ENCODE assay signal across 27 cellular contexts in genomic region chr1:229762891-229763290, GRCh38.
DNase-seq lines count a peak whose midpoint lies in the region; ATAC-seq, FAIRE-seq and TF ChIP-seq lines count a peak whose summit lies in the region.
"Had no signal": no experiment of that assay in that cellular context is flagged by ENCODE, and none has a peak within 500 bp of the region (broad histone marks: within the 10 kb centered on the region; RNA-seq: fewer than 3 reads in every experiment).

No MANE protein-coding gene starts in this region.

- H4K91ac ChIP-seq in IMR-90 (ENCODE audit: insufficient read depth, low read depth, low read length) = no peak overlapping the region

- H3K27me3 Mint-ChIP-seq in astrocyte (ENCODE audit: low read depth, unreplicated experiment) = no peaks in the 10 kb centered on the region
- H3K27me3 Mint-ChIP-seq: CD4-positive, alpha-beta T cell had no signal

- H2AK9ac ChIP-seq in IMR-90 (replicated peaks; ENCODE audit: low read depth, low read length, poor library complexity) = peak overlapping the region; percentile 38

- H3K36me3 ChIP-seq in IMR-90 (ENCODE audit: control insufficient read depth, insufficient read depth, low read length) (no peaks in the 10 kb centered on the region), astrocyte (ENCODE audit: insufficient read depth, low read length) (no peaks in the 10 kb centered on the region), esophagus muscularis mucosa (no peaks in the 10 kb centered on the region)
- H3K36me3 ChIP-seq: BLaER1 treated with 17β-estradiol and CSF1 and Interleukin-3, amounts not matched to agents 10 nM and 100 nM had no signal

- no peak overlapping the region for H2AK5ac ChIP-seq in IMR-90 (ENCODE audit: low read depth, low read length)

- H2BK20ac ChIP-seq in IMR-90 (ENCODE audit: low read depth, low read length) = no peak overlapping the region

- ATAC-seq in IMR-90 (ENCODE audit: low read depth) = no peak
- ATAC-seq: A549; CD8-positive, alpha-beta T cell; GM12878 had no signal

- no peaks in the 10 kb centered on the region for H3K79me1 ChIP-seq in IMR-90 (ENCODE audit: low read depth in 1 of 2, low read length in 2 of 2)

- CTCF ChIA-PET in IMR-90 (lab: Yijun Ruan, JAX) = no interaction called here

- no peak overlapping the region for H3K4me2 ChIP-seq in IMR-90 (ENCODE audit: low read depth, low read length)
- H3K4me2 ChIP-seq in astrocyte (ENCODE audit: low read length) = no peak overlapping the region
- H3K4me2 ChIP-seq: A549; BLaER1 treated with 17β-estradiol and CSF1 and Interleukin-3, amounts not matched to agents 10 nM and 100 nM had no signal

- H3K4me1 ChIP-seq in IMR-90 (ENCODE audit: control insufficient read depth, insufficient read depth, low read length) = no peaks in the 10 kb centered on the region
- peaks cover 11% of the 10 kb centered on the region for H3K4me1 ChIP-seq in astrocyte (ENCODE audit: insufficient read depth, low read length)
- no peaks in the 10 kb centered on the region for H3K4me1 ChIP-seq in esophagus muscularis mucosa
- H3K4me1 ChIP-seq: A549; BLaER1 treated with 17β-estradiol and CSF1 and Interleukin-3, amounts not matched to agents 10 nM and 100 nM; Caco-2 had no signal

- no peak for FAIRE-seq in astrocyte (lab: Jason Lieb, UNC)
- FAIRE-seq: A549, D721Med, GM12878, GM12892, GM18507 had no signal

- DNase-seq in IMR-90 (no peak), astrocyte (ENCODE audit: low read depth) (peak; percentile 5), esophagus muscularis mucosa (ENCODE audit: extremely low spot score) (peak; percentile 88), NCI-H2081 (lab: John Stamatoyannopoulos, UW) (no peak), DMS 273 (lab: John Stamatoyannopoulos, UW; ENCODE audit: unreplicated experiment) (no peak)
- DNase-seq in activated naive CD4-positive, alpha-beta T cell (lab: John Stamatoyannopoulos, UW) = no peak
- DNase-seq: AML-193; Caco-2; Calu3; CD4-positive, alpha-beta T cell; CD8-positive, alpha-beta T cell; DMS 273 treated with DMSO at 0.1 percent for 48 hours; DMS153; DMS53; DMS79; DND-41; EL; GDM1 had no signal

- TF ChIP-seq CTCF in IMR-90 (conservative IDR thresholded peaks at IDR 0.05; ENCODE audit: low read depth, low read length) (no peak), astrocyte (IDR thresholded peaks at IDR 0.05; ENCODE audit: insufficient read depth, low read depth, low read length) (no peak), esophagus muscularis mucosa (IDR thresholded peaks at IDR 0.05) (no peak)

- H3K9ac ChIP-seq in IMR-90 (ENCODE audit: low read depth, low read length) (no peak overlapping the region), astrocyte (ENCODE audit: low read length) (no peak overlapping the region)
- H3K9ac ChIP-seq: BLaER1 treated with 17β-estradiol and CSF1 and Interleukin-3, amounts not matched to agents 10 nM and 100 nM had no signal

- H3K36me3 Mint-ChIP-seq in astrocyte (ENCODE audit: low read depth, unreplicated experiment) = no peaks in the 10 kb centered on the region
- H3K36me3 Mint-ChIP-seq: CD8-positive, alpha-beta T cell had no signal

- H4K20me1 ChIP-seq in IMR-90 (ENCODE audit: insufficient read depth, low read length) (no peaks in the 10 kb centered on the region), astrocyte (ENCODE audit: insufficient read depth, low read length) (no peaks in the 10 kb centered on the region)
- H4K20me1 ChIP-seq: BLaER1 treated with 17β-estradiol and CSF1 and Interleukin-3, amounts not matched to agents 10 nM and 100 nM had no signal

- no peak overlapping the region for H3K23ac ChIP-seq in IMR-90 (ENCODE audit: low read depth, low read length)

- in situ Hi-C loops in IMR-90 (cut with MboI; ENCODE audit: low sequenced_read_pairs) = no loop called here

- no peak overlapping the region for H4K5ac ChIP-seq in IMR-90 (ENCODE audit: low read depth, low read length)

- 57% methylated on average over 1 of the region's 5 CpGs; no CpG with 5 or more reads in 1 of the 2 experiments for WGBS in IMR-90 (ENCODE audit: extremely low coverage in 2 of 2, insufficient read length in 1 of 2), 2 experiments
- 56% methylated on average over 5 of the region's 5 CpGs for WGBS in esophagus muscularis mucosa

- H3K27ac Mint-ChIP-seq in astrocyte (ENCODE audit: unreplicated experiment) = no peak overlapping the region
- H3K27ac Mint-ChIP-seq: B cell; CD4-positive, alpha-beta T cell; CD8-positive, alpha-beta T cell had no signal

- H3K4me1 Mint-ChIP-seq in astrocyte (ENCODE audit: low read depth, unreplicated experiment) = peaks cover 30% of the 10 kb centered on the region
- H3K4me1 Mint-ChIP-seq: B cell had no signal

- H4K8ac ChIP-seq in IMR-90 (ENCODE audit: low read depth in 2 of 2, low read length in 2 of 2) = no peak overlapping the region

- no peak for TF ChIP-seq EP300 in esophagus muscularis mucosa (IDR thresholded peaks at IDR 0.05)

- H3K9me3 Mint-ChIP-seq in astrocyte (ENCODE audit: unreplicated experiment) = peaks cover 1% of the 10 kb centered on the region
- H3K9me3 Mint-ChIP-seq: CD4-positive, alpha-beta T cell; CD8-positive, alpha-beta T cell had no signal

- no peak for TF ChIP-seq RAD21 in IMR-90 (IDR thresholded peaks at IDR 0.05; ENCODE audit: low read length)

- no peak overlapping the region for H2BK5ac ChIP-seq in IMR-90 (ENCODE audit: low read depth, low read length, poor library complexity, severe bottlenecking)

- H3K9me3 ChIP-seq in IMR-90 (ENCODE audit: control insufficient read depth, insufficient read depth, low read length) (no peaks in the 10 kb centered on the region), astrocyte (ENCODE audit: insufficient read depth, low read depth, low read length) (no peaks in the 10 kb centered on the region), esophagus muscularis mucosa (peaks cover 0 to 2% (median 0%) of the 10 kb centered on the region in 4 donors)
- H3K9me3 ChIP-seq: Caco-2 had no signal

- no peaks in the 10 kb centered on the region for H3K9me1 ChIP-seq in IMR-90 (ENCODE audit: insufficient read depth, low read length)

- no peak overlapping the region for H3K14ac ChIP-seq in IMR-90 (replicated peaks; ENCODE audit: low read depth, low read length)

- POLR2A ChIA-PET in IMR-90 (lab: Charles Lee; ENCODE audit: unreplicated experiment) = no interaction called here

- no peak overlapping the region for H2AFZ ChIP-seq in IMR-90 (replicated peaks; ENCODE audit: low read length, poor library complexity)
- peak overlapping the region; percentile 48 for H2AFZ ChIP-seq in astrocyte (ENCODE audit: low read depth, low read length)

- no peaks in the 10 kb centered on the region for H3K79me2 ChIP-seq in astrocyte (ENCODE audit: insufficient read depth, low read length)

- intact Hi-C loops in IMR-90 (cut with micrococcal nuclease) (no loop called here), esophagus muscularis mucosa (cut with DNase I) (no loop called here)

- no peak overlapping the region for H3K4me3 Mint-ChIP-seq in astrocyte (ENCODE audit: unreplicated experiment)
- H3K4me3 Mint-ChIP-seq: B cell; CD4-positive, alpha-beta T cell; CD8-positive, alpha-beta T cell had no signal

- TF ChIP-seq POLR2A in IMR-90 (IDR thresholded peaks at IDR 0.05; ENCODE audit: low read depth, low read length) (no peak), esophagus muscularis mucosa (IDR thresholded peaks at IDR 0.05; ENCODE audit: low read depth) (no peak)

- H2BK120ac ChIP-seq in IMR-90 (ENCODE audit: low read depth, low read length) = no peak overlapping the region

- no peak overlapping the region for H3K56ac ChIP-seq in IMR-90 (ENCODE audit: extremely low read depth, insufficient read depth, low read length)

- H3K4ac ChIP-seq in IMR-90 (ENCODE audit: low read depth, low read length) = no peak overlapping the region

- H3K27me3 ChIP-seq in IMR-90 (ENCODE audit: control insufficient read depth, insufficient read depth, low read length) (no peaks in the 10 kb centered on the region; the same call in 1 of the 2 replicates), astrocyte (ENCODE audit: insufficient read depth, low read length) (peaks cover 3% of the 10 kb centered on the region), esophagus muscularis mucosa (no peaks in the 10 kb centered on the region)
- H3K27me3 ChIP-seq: BLaER1 treated with 17β-estradiol and CSF1 and Interleukin-3, amounts not matched to agents 10 nM and 100 nM had no signal

- dilution Hi-C loops in IMR-90 (cut with HindIII; ENCODE audit: low sequenced_read_pairs, unreplicated experiment) = no loop called here

- H2BK15ac ChIP-seq in IMR-90 (ENCODE audit: low read depth, low read length) = no peak overlapping the region

- H3K4me3 ChIP-seq in IMR-90 (ENCODE audit: insufficient read depth, low read depth, low read length) (no peak overlapping the region), astrocyte (ENCODE audit: insufficient read depth, low read depth, low read length) (no peak overlapping the region), esophagus muscularis mucosa (no peak overlapping the region)
- H3K4me3 ChIP-seq: A549; BLaER1 treated with 17β-estradiol and CSF1 and Interleukin-3, amounts not matched to agents 10 nM and 100 nM; GM12878 had no signal

- BruUV-seq in IMR-90 (replicated peaks; lab: Mats Ljungman, UMichigan) = no TSS peak

- H3K27ac ChIP-seq in IMR-90 (ENCODE audit: insufficient read depth, low read length) (no peak overlapping the region), astrocyte (ENCODE audit: low read depth, low read length) (no peak overlapping the region), esophagus muscularis mucosa (replicated peaks in 1 of 4) (no peak overlapping the region)
- H3K27ac ChIP-seq: 22Rv1; A549; BLaER1 treated with 17β-estradiol and CSF1 and Interleukin-3, amounts not matched to agents 10 nM and 100 nM; C4-2B had no signal

- H3K18ac ChIP-seq in IMR-90 (ENCODE audit: low read depth, low read length) = no peak overlapping the region

TF ChIP-seq in IMR-90, 13 proteins besides CTCF, POLR2A, EP300 and RAD21 (continues in another document):
- TF ChIP-seq CHD1 (IDR thresholded peaks at IDR 0.05; ENCODE audit: low read depth, low read length) (no peak), BHLHE40 (IDR thresholded peaks at IDR 0.05; ENCODE audit: low read depth, low read length) (no peak), ELK1 (IDR thresholded peaks at IDR 0.05; ENCODE audit: borderline replicate concordance, low read depth, low read length) (no peak), FOS (IDR thresholded peaks at IDR 0.05; ENCODE audit: low read depth, low read length) (no peak), RCOR1 (IDR thresholded peaks at IDR 0.05; ENCODE audit: insufficient replicate concordance, low read length) (no peak), RFX5 (IDR thresholded peaks at IDR 0.05; ENCODE audit: low read depth, low read length) (no peak), MAFK (IDR thresholded peaks at IDR 0.05; ENCODE audit: low read depth, low read length) (no peak), SMC3 (IDR thresholded peaks at IDR 0.05; ENCODE audit: low read depth, low read length) (no peak)

Comparison
In these comparisons a context has a peak if more than half of its experiments do, and no peak if none do; other contexts are left out.
1. DNase-seq: peak in astrocyte (single experiment) and esophagus muscularis mucosa (single experiment); none in IMR-90 (single experiment), NCI-H2081 (0 of 2), DMS 273 (single experiment) and activated naive CD4-positive, alpha-beta T cell (0 of 4).